Comparison of ENCODE assay signal across 22 cellular contexts in the genomic region with DNA sequence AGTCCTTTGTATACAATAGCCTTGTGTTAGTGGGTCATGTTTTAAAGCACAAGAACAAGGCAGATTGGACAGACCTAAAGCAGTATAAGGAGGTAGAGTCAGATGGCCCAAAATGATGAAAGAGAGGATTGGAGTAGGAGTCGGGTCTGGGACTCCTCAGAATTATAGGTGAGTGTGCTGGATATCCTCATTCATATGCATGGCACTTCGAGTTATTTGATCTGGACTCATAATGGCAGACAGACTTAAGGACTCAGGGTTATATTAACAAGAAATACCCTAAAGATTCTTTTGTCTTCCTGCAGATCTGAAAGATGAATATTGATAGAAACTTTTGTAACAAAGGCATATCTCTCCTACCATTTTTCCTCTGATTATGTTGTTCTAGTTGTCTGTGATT.
"Had no signal": no experiment of that assay in that cellular context is flagged by ENCODE, and none has a peak within 500 bp of the region (broad histone marks: within the 10 kb centered on the region; RNA-seq: fewer than 3 reads in every experiment).

No MANE protein-coding gene starts in this region.

- H3K4me1 ChIP-seq: esophagus squamous epithelium, gastrocnemius medialis, heart right ventricle, left lung, lower lobe of right lung had no signal

- ATAC-seq: esophagus mucosa, gastrocnemius medialis, heart right ventricle, left cardiac atrium, left lung, left ventricle myocardium superior, lower lobe of right lung had no signal

- H3K9me3 ChIP-seq: esophagus squamous epithelium, gastrocnemius medialis, lower lobe of right lung had no signal

- H3K27me3 ChIP-seq: dorsolateral prefrontal cortex, esophagus squamous epithelium, gastrocnemius medialis, heart right ventricle, left lung had no signal

- H3K4me3 ChIP-seq: coronary artery, dorsolateral prefrontal cortex, esophagus squamous epithelium, gastrocnemius medialis, heart right ventricle, left lung, lower lobe of right lung had no signal

- H3K36me3 ChIP-seq: esophagus squamous epithelium, gastrocnemius medialis, heart right ventricle, left lung, lower lobe of right lung had no signal

- H3K27ac ChIP-seq: coronary artery, dorsolateral prefrontal cortex, epithelial cell of prostate, esophagus squamous epithelium, gastrocnemius medialis, heart right ventricle, left lung, lower lobe of right lung had no signal

- DNase-seq: dermis blood vessel endothelial cell; dorsolateral prefrontal cortex; effector CD4-positive, alpha-beta T cell; effector memory CD4-positive, alpha-beta T cell; erythroblast; esophagus squamous epithelium; foreskin fibroblast; foreskin melanocyte; gastrocnemius medialis; glutamatergic neuron; head of caudate nucleus; heart right ventricle; hippocampal formation; left cardiac atrium; left lung; left ventricle myocardium superior; lower lobe of right lung; mesenchymal stem cell; midbrain had no signal
